8 cellular contexts compared by ENCODE assay signal in genomic region chr9:29211681-29212589, GRCh38. TPM values are rescaled to one million over a fixed set of nuclear protein-coding genes. Genes with fewer than 3 reads are reported as not detected.
A peak's percentile ranks its signal among the peaks of the same experiment; 100 is the strongest.
DNase-seq lines count a peak whose midpoint lies in the region; ATAC-seq and TF ChIP-seq lines count a peak whose summit lies in the region.

No MANE protein-coding gene starts in this region.

- TF ChIP-seq CTCF in HEK293 (tag by site-specific recombination; IDR thresholded peaks at IDR 0.05) (no peak), gastroesophageal sphincter (IDR thresholded peaks at IDR 0.05) (peak; percentile 27 to 84 (median 56)), neural progenitor cell (IDR thresholded peaks at IDR 0.05) (peak; percentile 76)

- peak overlapping the region; percentile 54 for H3K4me3 ChIP-seq in HEK293 (ENCODE audit: low read depth, low read length)
- peak overlapping the region in 1 of 2 donors; percentile 45 for H3K4me3 ChIP-seq in gastroesophageal sphincter
- peak overlapping the region; percentile 63 for H3K4me3 ChIP-seq in neural progenitor cell
- H3K4me3 ChIP-seq in aorta (ENCODE audit: low read length in 2 of 2) = peak overlapping the region in 1 of 2 donors; percentile 14

- peaks cover 39% of the 10 kb centered on the region for H3K27me3 Mint-ChIP-seq in activated CD8-positive, alpha-beta T cell treated with anti-CD3 and anti-CD28 coated beads, Interleukin-2, amount 10 ng/mL, durations not matched to agents 7 days and 5 days (ENCODE audit: low read depth)
- H3K27me3 Mint-ChIP-seq in neural progenitor cell (ENCODE audit: insufficient read depth, low read depth) = peaks cover 39% of the 10 kb centered on the region

- no peak for TF ChIP-seq POLR2A in gastroesophageal sphincter (IDR thresholded peaks at IDR 0.05)

- H3K4me3 Mint-ChIP-seq in activated CD8-positive, alpha-beta T cell treated with anti-CD3 and anti-CD28 coated beads, Interleukin-2, amount 10 ng/mL, durations not matched to agents 7 days and 5 days = no peak overlapping the region
- H3K4me3 Mint-ChIP-seq in neural progenitor cell = peak overlapping the region; percentile 94

- H3K4me2 ChIP-seq in neural progenitor cell = peak overlapping the region; percentile 90

- no peaks in the 10 kb centered on the region for H3K79me2 ChIP-seq in neural progenitor cell (ENCODE audit: low read depth)

- H3K9me3 Mint-ChIP-seq in activated CD8-positive, alpha-beta T cell treated with anti-CD3 and anti-CD28 coated beads, Interleukin-2, amount 10 ng/mL, durations not matched to agents 7 days and 5 days (ENCODE audit: insufficient read depth) = no peaks in the 10 kb centered on the region
- no peaks in the 10 kb centered on the region for H3K9me3 Mint-ChIP-seq in neural progenitor cell

- TF ChIP-seq EP300 in gastroesophageal sphincter (IDR thresholded peaks at IDR 0.05) = no peak

- H3K27me3 ChIP-seq in gastroesophageal sphincter (peaks cover 68% of the 10 kb centered on the region), neural progenitor cell (peaks cover 71% of the 10 kb centered on the region), aorta (ENCODE audit: control insufficient read depth in 1 of 2, insufficient read depth in 2 of 2, low read length in 1 of 2) (peaks cover 0 to 1% of the 10 kb centered on the region in 2 donors)

- CTCF ChIA-PET in HEK293 (lab: Yijun Ruan, JAX) = interaction anchor here (0.6 to 1.3 kb wide), 7 partner anchors 9 to 1643 kb away, joined by 3 to 6 read pairs (median 3); no protein-coding TSS in a partner anchor
- CTCF ChIA-PET in activated CD8-positive, alpha-beta T cell treated with anti-CD3 and anti-CD28 coated beads, Interleukin-2, amount 10 ng/mL, durations not matched to agents 7 days and 5 days (lab: Charles Lee) = interaction anchor here (1.5 kb wide), 1 partner anchor 9 kb away, joined by 3 read pairs; no protein-coding TSS in a partner anchor

- H3F3A ChIP-seq in neural progenitor cell (ENCODE audit: low read depth) = peaks cover 25% of the 10 kb centered on the region

- H3K36me3 ChIP-seq in HEK293 (ENCODE audit: control insufficient read depth in 2 of 2, insufficient read depth in 1 of 2, low read length in 2 of 2) (no peaks in the 10 kb centered on the region), gastroesophageal sphincter (no peaks in the 10 kb centered on the region), neural progenitor cell (no peaks in the 10 kb centered on the region), aorta (ENCODE audit: control insufficient read depth in 1 of 2, insufficient read depth in 2 of 2, low read length in 1 of 2) (no peaks in the 10 kb centered on the region)

- H3K27ac ChIP-seq in HEK293 (ENCODE audit: extremely low read depth, low read depth, low read length) (no peak overlapping the region), gastroesophageal sphincter (no peak overlapping the region), neural progenitor cell (no peak overlapping the region), aorta (ENCODE audit: low read depth in 1 of 2, low read length in 2 of 2) (no peak overlapping the region)

- DNase-seq in DMS 273 (lab: John Stamatoyannopoulos, UW; ENCODE audit: unreplicated experiment) (peak; percentile 74), DMS 273 treated with DMSO at 0.1 percent for 48 hours (lab: John Stamatoyannopoulos, UW) (no peak), NCI-H1048 (lab: John Stamatoyannopoulos, UW) (peak; percentile 37), neural progenitor cell (ENCODE audit: low spot score) (peak; percentile 84), aorta (peak in 1 of 2 donors; percentile 78)
- DNase-seq in activated CD8-positive, alpha-beta T cell treated with anti-CD3 and anti-CD28 coated beads, Interleukin-2, amount 10 ng/mL, durations not matched to agents 7 days and 5 days = peak; percentile 33

- no peak overlapping the region for H3K9ac ChIP-seq in neural progenitor cell

- peaks cover 10% of the 10 kb centered on the region for H3K4me1 Mint-ChIP-seq in activated CD8-positive, alpha-beta T cell treated with anti-CD3 and anti-CD28 coated beads, Interleukin-2, amount 10 ng/mL, durations not matched to agents 7 days and 5 days (ENCODE audit: low read depth)
- peaks cover 13% of the 10 kb centered on the region for H3K4me1 Mint-ChIP-seq in neural progenitor cell

- H3K9me3 ChIP-seq in HEK293 (ENCODE audit: control insufficient read depth, insufficient read depth, low read depth, low read length) = no peaks in the 10 kb centered on the region
- H3K9me3 ChIP-seq in gastroesophageal sphincter = no peaks in the 10 kb centered on the region
- H3K9me3 ChIP-seq in neural progenitor cell (ENCODE audit: low read depth) = no peaks in the 10 kb centered on the region
- no peaks in the 10 kb centered on the region for H3K9me3 ChIP-seq in aorta (ENCODE audit: control insufficient read depth, low read length)

- no peaks in the 10 kb centered on the region for H4K20me1 ChIP-seq in neural progenitor cell (ENCODE audit: low read depth)

- H3K4me1 ChIP-seq in HEK293 (ENCODE audit: control insufficient read depth, insufficient read depth, low read length) (no peaks in the 10 kb centered on the region; the same call in 1 of the 2 replicates), gastroesophageal sphincter (peaks cover 0 to 38% (median 17%) of the 10 kb centered on the region in 3 donors), neural progenitor cell (no peaks in the 10 kb centered on the region), aorta (ENCODE audit: control insufficient read depth in 1 of 2, insufficient read depth in 2 of 2, low read length in 2 of 2) (peaks cover 0 to 4% of the 10 kb centered on the region in 2 donors)

- peak overlapping the region; percentile 98 for H2AFZ ChIP-seq in neural progenitor cell (replicated peaks)

- no peaks in the 10 kb centered on the region for H3K36me3 Mint-ChIP-seq in activated CD8-positive, alpha-beta T cell treated with anti-CD3 and anti-CD28 coated beads, Interleukin-2, amount 10 ng/mL, durations not matched to agents 7 days and 5 days (ENCODE audit: low read depth)
- H3K36me3 Mint-ChIP-seq in neural progenitor cell = no peaks in the 10 kb centered on the region

- POLR2A ChIA-PET in HEK293 (lab: Yijun Ruan, JAX) = no interaction called here
- POLR2A ChIA-PET in activated CD8-positive, alpha-beta T cell treated with anti-CD3 and anti-CD28 coated beads, Interleukin-2, amount 10 ng/mL, durations not matched to agents 7 days and 5 days (lab: Charles Lee) = no interaction called here

- no peak overlapping the region for H3K27ac Mint-ChIP-seq in activated CD8-positive, alpha-beta T cell treated with anti-CD3 and anti-CD28 coated beads, Interleukin-2, amount 10 ng/mL, durations not matched to agents 7 days and 5 days
- no peak overlapping the region for H3K27ac Mint-ChIP-seq in neural progenitor cell

- 4 to 8% methylated on average over 4 to 13 of the region's 71 CpGs for WGBS in gastroesophageal sphincter (ENCODE audit: low coverage in 1 of 2), 2 donors
- WGBS in aorta, 2 donors = 1% methylated on average over 65 to 71 of the region's 71 CpGs

- intact Hi-C loops in aorta (cut with DNase I) = no loop called here

- peak; percentile 90 for ATAC-seq in activated CD8-positive, alpha-beta T cell treated with anti-CD3 and anti-CD28 coated beads, Interleukin-2, amount 10 ng/mL, durations not matched to agents 7 days and 5 days
- peak; percentile 59 for ATAC-seq in gastroesophageal sphincter
- ATAC-seq in aorta (ENCODE audit: low FRiP score) = peak; percentile 66

TF ChIP-seq in HEK293, 187 proteins besides CTCF, POLR2A, EP300 and RAD21:
- TF ChIP-seq SETDB1 (IDR thresholded peaks at IDR 0.05; ENCODE audit: insufficient read length, low read length) (no peak), ZFHX2 (tag by site-specific recombination; conservative IDR thresholded peaks at IDR 0.05) (peak; percentile 30; the same call in 1 of the 2 replicates), ZXDB (tag by site-specific recombination; IDR thresholded peaks at IDR 0.05) (0 out of 2 replicates have a peak, but pooled peaks have one; percentile 37), ZBTB26 (tag by site-specific recombination; optimal IDR thresholded peaks at IDR 0.05) (peak; percentile 32)

RNA-seq across cellular contexts. Expression of gene LINGO2, which starts 1.5 kb away (rescaled TPM):
- not detected for total RNA-seq in activated CD8-positive, alpha-beta T cell treated with anti-CD3 and anti-CD28 coated beads, Interleukin-2, amount 10 ng/mL, durations not matched to agents 7 days and 5 days
- total RNA-seq in gastroesophageal sphincter = under 1 TPM in 1 of 4 donors, not detected in 3; 0.31 TPM
- total RNA-seq in neural progenitor cell (ENCODE audit: low replicate concordance) = 0.19 and 0.40 TPM in 2 replicates
- not detected for total RNA-seq in aorta
- not detected for polyA plus RNA-seq in aorta
